In genomic region chr5:177939246-177940171, GRCh38 we compare ENCODE assay signal across 8 cellular contexts. TPM values are rescaled to one million over a fixed set of nuclear protein-coding genes. Genes with fewer than 3 reads are reported as not detected.
A peak's percentile ranks its signal among the peaks of the same experiment; 100 is the strongest.
DNase-seq lines count a peak whose midpoint lies in the region; ATAC-seq and TF ChIP-seq lines count a peak whose summit lies in the region.
"Not testable (repeated sequence)": the region's sequence is repeated elsewhere in the genome, so short reads cannot be mapped to it uniquely, and the experiment has no call there.

No MANE protein-coding gene starts in this region.

- H3K27me3 ChIP-seq in foreskin keratinocyte; mesenchymal stem cell (ENCODE audit: control insufficient read depth in 1 of 2, insufficient read depth in 1 of 2, low read length in 2 of 2); smooth muscle cell (ENCODE audit: low read depth): not testable (repeated sequence)

- H3K4ac ChIP-seq in mesenchymal stem cell (ENCODE audit: low read depth in 1 of 2, low read length in 2 of 2) = not testable (repeated sequence)

- peak overlapping the region in 1 of 2 experiments; percentile 52 for H2BK12ac ChIP-seq in mesenchymal stem cell (ENCODE audit: low read length in 2 of 2)

- DNase-seq in AG10803 (ENCODE audit: low read depth); smooth muscle cell (lab: John Stamatoyannopoulos, UW; ENCODE audit: unreplicated experiment): not testable (repeated sequence)
- DNase-seq in NCI-H2196 (lab: John Stamatoyannopoulos, UW; ENCODE audit: unreplicated experiment) = peak; percentile 41
- DNase-seq in activated CD4-positive, CD25-positive, alpha-beta regulatory T cell treated with anti-CD3 and anti-CD28 coated beads, Interleukin-2, amount 50 U/mL, for 72 hours = peak; percentile 35
- peak in 1 of 2 donors; percentile 3 for DNase-seq in foreskin keratinocyte
- DNase-seq in mesenchymal stem cell = peak; percentile 19

- H3K36me3 ChIP-seq in mesenchymal stem cell (ENCODE audit: control insufficient read depth in 1 of 2, insufficient read depth in 2 of 2, low read depth in 1 of 2, low read length in 2 of 2); smooth muscle cell (ENCODE audit: low read depth): not testable (repeated sequence)

- H3K23ac ChIP-seq in mesenchymal stem cell (ENCODE audit: low read length in 2 of 2) = not testable (repeated sequence)

- H2BK15ac ChIP-seq in mesenchymal stem cell (ENCODE audit: low read depth, poor library complexity, severe bottlenecking) = not testable (repeated sequence)

- H3K36me3 Mint-ChIP-seq in brain = not testable (repeated sequence)

- TF ChIP-seq CTCF in AG10803 (conservative IDR thresholded peaks at IDR 0.05; ENCODE audit: low read length); brain (conservative IDR thresholded peaks at IDR 0.05); foreskin keratinocyte (conservative IDR thresholded peaks at IDR 0.05); smooth muscle cell (IDR thresholded peaks at IDR 0.05; ENCODE audit: borderline replicate concordance, insufficient read depth, poor library complexity, severe bottlenecking): not testable (repeated sequence)

- H3K79me1 ChIP-seq in mesenchymal stem cell (replicated peaks; ENCODE audit: low read length, poor library complexity, severe bottlenecking) = not testable (repeated sequence)

- not testable (repeated sequence) for H3K27ac ChIP-seq in foreskin keratinocyte; mesenchymal stem cell (ENCODE audit: low read length, poor library complexity, severe bottlenecking); smooth muscle cell (ENCODE audit: low read depth)

- H3F3A ChIP-seq in smooth muscle cell (ENCODE audit: low read depth) = not testable (repeated sequence)

- not testable (repeated sequence) for H3K9me3 Mint-ChIP-seq in brain

- H3K4me3 ChIP-seq in AG10803 (ENCODE audit: low read length) (peak overlapping the region; percentile 45), mesenchymal stem cell (ENCODE audit: insufficient read depth in 1 of 2, low read depth in 1 of 2, low read length in 2 of 2) (peak overlapping the region; percentile 63 to 67), smooth muscle cell (peak overlapping the region; percentile 52)

- not testable (repeated sequence) for H2BK5ac ChIP-seq in mesenchymal stem cell (ENCODE audit: low read depth, low read length, poor library complexity, severe bottlenecking)

- not testable (repeated sequence) for H4K20me1 ChIP-seq in smooth muscle cell (ENCODE audit: low read depth)

- H3K27ac Mint-ChIP-seq in brain = peak overlapping the region in 1 of 5 experiments; percentile 43

- H3K9me3 ChIP-seq in mesenchymal stem cell (ENCODE audit: control insufficient read depth, low read length); smooth muscle cell (replicated peaks; ENCODE audit: low read depth): not testable (repeated sequence)

- not testable (repeated sequence) for H3K9ac ChIP-seq in mesenchymal stem cell (ENCODE audit: low read length); smooth muscle cell (ENCODE audit: low read depth)

- H3K4me1 Mint-ChIP-seq in brain = peaks cover 17% of the 10 kb centered on the region

- not testable (repeated sequence) for H3K4me1 ChIP-seq in foreskin keratinocyte; mesenchymal stem cell (ENCODE audit: control insufficient read depth, insufficient read depth, low read depth, low read length); smooth muscle cell (ENCODE audit: low read depth)

- H3K18ac ChIP-seq in mesenchymal stem cell (ENCODE audit: low read depth in 1 of 2, low read length in 2 of 2) = peak overlapping the region in 1 of 2 experiments; percentile 52

- not testable (repeated sequence) for H3K79me2 ChIP-seq in smooth muscle cell (ENCODE audit: low read depth)

- H3K4me3 Mint-ChIP-seq in brain = peak overlapping the region; percentile 73 to 85 (median 82)

- 1% methylated on average over 28 of the region's 79 CpGs for WGBS in mesenchymal stem cell
- WGBS in smooth muscle cell (ENCODE audit: low lambda C conversion rate) = 28% methylated on average over 21 of the region's 79 CpGs

- peak overlapping the region; percentile 76 for H2AFZ ChIP-seq in mesenchymal stem cell (ENCODE audit: low read depth, low read length)
- H2AFZ ChIP-seq in smooth muscle cell (ENCODE audit: low read depth) = not testable (repeated sequence)

- H4K91ac ChIP-seq in mesenchymal stem cell (ENCODE audit: low read length) = not testable (repeated sequence)

- H3K14ac ChIP-seq in mesenchymal stem cell (ENCODE audit: low read length in 2 of 2) = peak overlapping the region in 1 of 2 experiments; percentile 60

- H2BK120ac ChIP-seq in mesenchymal stem cell (ENCODE audit: low read depth, low read length) = not testable (repeated sequence)

- not testable (repeated sequence) for H4K8ac ChIP-seq in mesenchymal stem cell (ENCODE audit: low read length)

- peak; percentile 53 for ATAC-seq in GM19463 (IDR thresholded peaks at IDR 0.05; ENCODE audit: unreplicated experiment)
- ATAC-seq in foreskin keratinocyte = peak; percentile 69

- peaks cover 21% of the 10 kb centered on the region for H3K27me3 Mint-ChIP-seq in brain

- H3K4me2 ChIP-seq in mesenchymal stem cell (ENCODE audit: low read length, poor library complexity, severe bottlenecking) = peak overlapping the region; percentile 83
- H3K4me2 ChIP-seq in smooth muscle cell = peak overlapping the region; percentile 82

- not testable (repeated sequence) for H2AK5ac ChIP-seq in mesenchymal stem cell (ENCODE audit: low read length, severe bottlenecking)

RNA-seq across cellular contexts. Expression of gene PROP1, which starts 56.5 kb away (rescaled TPM):
- not detected for polyA plus RNA-seq in brain (ENCODE audit: insufficient read depth, low read depth, low replicate concordance)
- total RNA-seq in foreskin keratinocyte = not detected in 2 replicates
- not detected in 2 replicates for polyA plus RNA-seq in foreskin keratinocyte
- not detected for polyA plus RNA-seq in mesenchymal stem cell (2013, experiment 1 of 2)
- polyA plus RNA-seq in mesenchymal stem cell (2013, experiment 2 of 2) = not detected
- not detected in 2 replicates for total RNA-seq in smooth muscle cell
- polyA plus RNA-seq in smooth muscle cell = not detected in 2 replicates
